1 cellular context compared by ENCODE assay signal in the genomic region with DNA sequence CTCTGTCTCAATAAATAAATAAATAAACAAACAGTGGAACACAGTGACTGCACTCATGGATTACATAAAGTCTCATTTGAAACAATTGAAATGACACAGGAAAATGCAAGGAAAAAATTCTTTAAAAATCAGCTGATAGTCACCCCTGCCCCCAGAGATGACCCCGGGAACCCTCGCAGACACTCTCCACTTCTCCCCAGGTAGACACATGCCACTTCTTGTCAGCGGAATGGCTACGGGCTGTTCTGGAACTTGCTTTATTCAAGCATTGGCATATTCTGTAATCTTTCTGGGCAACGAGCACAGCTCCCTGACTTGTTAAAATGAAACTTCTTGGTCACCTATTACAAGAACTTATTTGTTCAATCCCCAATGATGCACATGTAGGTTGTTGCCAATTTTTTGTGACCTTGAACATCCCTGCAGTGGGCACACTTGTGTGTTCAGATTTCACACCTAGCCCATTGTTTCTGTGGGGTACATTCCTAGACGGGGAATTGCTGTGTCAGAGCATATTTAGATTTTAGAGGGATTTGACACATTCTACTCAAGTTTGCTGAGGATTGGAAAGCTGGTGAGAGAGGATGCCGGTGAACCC.
TF ChIP-seq lines count a peak whose summit lies in the region.

No MANE protein-coding gene starts in this region.

TF ChIP-seq in SK-N-SH, 30 proteins besides CTCF, POLR2A, EP300 and RAD21:
- TF ChIP-seq JUND (IDR thresholded peaks at IDR 0.05) (no peak), RCOR1 (IDR thresholded peaks at IDR 0.05; ENCODE audit: low read length) (no peak), TCF12 (IDR thresholded peaks at IDR 0.05) (no peak), CHD2 (IDR thresholded peaks at IDR 0.05; ENCODE audit: low read length, partially characterized antibody) (no peak), SIN3A (IDR thresholded peaks at IDR 0.05; ENCODE audit: borderline replicate concordance, low read depth, low read length) (no peak), FOSL2 (IDR thresholded peaks at IDR 0.05; ENCODE audit: borderline replicate concordance, low read depth) (no peak), ELF1 (IDR thresholded peaks at IDR 0.05) (no peak), MXI1 (IDR thresholded peaks at IDR 0.05; ENCODE audit: low read depth, low read length) (no peak), GATA2 (CRISPR knock-in tag; IDR thresholded peaks at IDR 0.05) (no peak)
- TF ChIP-seq, protein P1, sequence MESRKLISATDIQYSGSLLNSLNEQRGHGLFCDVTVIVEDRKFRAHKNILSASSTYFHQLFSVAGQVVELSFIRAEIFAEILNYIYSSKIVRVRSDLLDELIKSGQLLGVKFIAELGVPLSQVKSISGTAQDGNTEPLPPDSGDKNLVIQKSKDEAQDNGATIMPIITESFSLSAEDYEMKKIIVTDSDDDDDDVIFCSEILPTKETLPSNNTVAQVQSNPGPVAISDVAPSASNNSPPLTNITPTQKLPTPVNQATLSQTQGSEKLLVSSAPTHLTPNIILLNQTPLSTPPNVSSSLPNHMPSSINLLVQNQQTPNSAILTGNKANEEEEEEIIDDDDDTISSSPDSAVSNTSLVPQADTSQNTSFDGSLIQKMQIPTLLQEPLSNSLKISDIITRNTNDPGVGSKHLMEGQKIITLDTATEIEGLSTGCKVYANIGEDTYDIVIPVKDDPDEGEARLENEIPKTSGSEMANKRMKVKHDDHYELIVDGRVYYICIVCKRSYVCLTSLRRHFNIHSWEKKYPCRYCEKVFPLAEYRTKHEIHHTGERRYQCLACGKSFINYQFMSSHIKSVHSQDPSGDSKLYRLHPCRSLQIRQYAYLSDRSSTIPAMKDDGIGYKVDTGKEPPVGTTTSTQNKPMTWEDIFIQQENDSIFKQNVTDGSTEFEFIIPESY (IDR thresholded peaks at IDR 0.05; ENCODE audit: borderline replicate concordance, low read depth): no peak
- TF ChIP-seq, protein P2, sequence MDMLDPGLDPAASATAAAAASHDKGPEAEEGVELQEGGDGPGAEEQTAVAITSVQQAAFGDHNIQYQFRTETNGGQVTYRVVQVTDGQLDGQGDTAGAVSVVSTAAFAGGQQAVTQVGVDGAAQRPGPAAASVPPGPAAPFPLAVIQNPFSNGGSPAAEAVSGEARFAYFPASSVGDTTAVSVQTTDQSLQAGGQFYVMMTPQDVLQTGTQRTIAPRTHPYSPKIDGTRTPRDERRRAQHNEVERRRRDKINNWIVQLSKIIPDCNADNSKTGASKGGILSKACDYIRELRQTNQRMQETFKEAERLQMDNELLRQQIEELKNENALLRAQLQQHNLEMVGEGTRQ (IDR thresholded peaks at IDR 0.05; ENCODE audit: borderline replicate concordance, low read depth, low read length): no peak
